ENCODE assay signal across 15 cellular contexts in the genomic region with DNA sequence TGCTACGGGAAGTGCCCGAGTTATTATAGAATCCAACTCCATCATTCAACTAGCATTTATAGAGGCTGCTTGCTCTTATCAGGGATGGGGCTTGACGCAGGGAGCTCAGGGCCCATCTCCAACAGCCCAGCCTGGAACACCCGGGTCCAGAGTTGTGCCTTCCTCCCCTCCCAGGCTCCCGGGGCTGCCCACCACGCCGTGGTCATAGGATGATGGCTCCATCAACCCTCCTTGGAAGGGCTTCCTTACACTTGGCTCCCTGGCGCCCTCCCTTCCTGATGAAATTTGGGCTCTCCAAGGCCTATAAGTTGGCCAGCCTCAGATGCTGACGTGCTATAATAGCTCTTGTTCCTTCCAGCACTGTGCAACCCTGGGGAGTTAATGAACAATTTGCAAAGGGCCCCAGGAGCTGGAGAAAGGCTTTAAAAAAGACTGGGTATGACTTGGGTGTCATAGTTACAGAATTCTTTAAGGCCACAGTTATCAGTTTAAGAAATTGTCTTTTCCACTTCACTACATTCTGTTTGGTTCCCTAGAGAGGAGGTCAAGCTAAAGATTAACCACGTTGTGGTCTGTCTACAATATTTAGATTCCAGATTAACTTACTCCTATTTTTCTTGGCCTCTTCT. TPM values are rescaled to one million over a fixed set of nuclear protein-coding genes. Genes with fewer than 3 reads are reported as not detected.
DNase-seq lines count a peak whose midpoint lies in the region; ATAC-seq and TF ChIP-seq lines count a peak whose summit lies in the region.
"Had no signal": no experiment of that assay in that cellular context is flagged by ENCODE, and none has a peak within 500 bp of the region (broad histone marks: within the 10 kb centered on the region; RNA-seq: fewer than 3 reads in every experiment).

No MANE protein-coding gene starts in this region.

- intact Hi-C loops in Caco-2 (cut with micrococcal nuclease; ENCODE audit: unreplicated experiment), result no loop called here

- H3K4me3 Mint-ChIP-seq in Caco-2 (ENCODE audit: unreplicated experiment) (no peak overlapping the region), immature natural killer cell (no peak overlapping the region)
- H3K4me3 Mint-ChIP-seq in T-helper 2 cell treated with Interferon-gamma antibody and Interleukin-4, amounts not matched to agents 5 μg/mL and 100 μg/mL, for 36 hours, result no peak overlapping the region
- H3K4me3 Mint-ChIP-seq: stimulated activated effector memory CD8-positive, alpha-beta T cell treated with anti-CD3 and anti-CD28 coated beads, Interleukin-12 subunit alpha, Interleukin-12 subunit beta, amount 100 ng/mL, for 72 hours had no signal

- CTCF ChIA-PET in Caco-2 (lab: Charles Lee), result interaction anchor here (0.9 to 1.1 kb wide), 2 partner anchors 13 to 31 kb away, joined by 3 to 5 read pairs; no protein-coding TSS in a partner anchor

- no peaks in the 10 kb centered on the region for H3K9me3 ChIP-seq in Caco-2
- H3K9me3 ChIP-seq: prostate gland had no signal

- BruUV-seq in Caco-2 (replicated peaks; lab: Mats Ljungman, UMichigan), result no TSS peak

- H3K36me3 ChIP-seq in Caco-2 (ENCODE audit: control insufficient read depth, insufficient read depth, low read length) (no peaks in the 10 kb centered on the region), kidney epithelial cell (ENCODE audit: control insufficient read depth, insufficient read depth, low read length) (no peaks in the 10 kb centered on the region)
- H3K36me3 ChIP-seq: prostate gland had no signal

- TF ChIP-seq CTCF in Caco-2 (IDR thresholded peaks at IDR 0.05; ENCODE audit: insufficient read depth in 1 of 2, low read depth in 1 of 2, low read length in 1 of 2, severe bottlenecking in 1 of 2, unreplicated experiment in 1 of 2), result no peak
- TF ChIP-seq CTCF in kidney epithelial cell (IDR thresholded peaks at IDR 0.05; ENCODE audit: insufficient read depth, low read length, poor library complexity, severe bottlenecking), result no peak

- H3K27ac Mint-ChIP-seq in Caco-2 (ENCODE audit: unreplicated experiment) (no peak overlapping the region), immature natural killer cell (no peak overlapping the region)
- no peak overlapping the region for H3K27ac Mint-ChIP-seq in T-helper 2 cell treated with Interferon-gamma antibody and Interleukin-4, amounts not matched to agents 5 μg/mL and 100 μg/mL, for 36 hours
- H3K27ac Mint-ChIP-seq: stimulated activated effector memory CD8-positive, alpha-beta T cell treated with anti-CD3 and anti-CD28 coated beads, Interleukin-12 subunit alpha, Interleukin-12 subunit beta, amount 100 ng/mL, for 72 hours had no signal

- H3K9me3 Mint-ChIP-seq in Caco-2 (ENCODE audit: unreplicated experiment), result peaks cover 8% of the 10 kb centered on the region
- no peaks in the 10 kb centered on the region for H3K9me3 Mint-ChIP-seq in T-helper 2 cell treated with Interferon-gamma antibody and Interleukin-4, amounts not matched to agents 5 μg/mL and 100 μg/mL, for 36 hours
- H3K9me3 Mint-ChIP-seq in immature natural killer cell, result no peaks in the 10 kb centered on the region

- DNase-seq in Caco-2 (peak; percentile 16 to 42), kidney epithelial cell (ENCODE audit: low read depth) (peak; percentile 69), immature natural killer cell (no peak)
- no peak for DNase-seq in T-helper 2 cell treated with Interferon-gamma antibody and Interleukin-4, amounts not matched to agents 5 μg/mL and 100 μg/mL, for 36 hours (ENCODE audit: low spot score)
- DNase-seq in activated effector memory CD4-positive, alpha-beta T cell treated with Interleukin-2 at 50 U/mL for 16 hours, result no peak
- DNase-seq: activated T-cell treated with anti-CD3 and anti-CD28 coated beads for 4 hours; DMS 273 treated with DMSO at 0.1 percent for 48 hours; stimulated activated CD4-positive, alpha-beta T cell treated with anti-CD3 and anti-CD28 coated beads, Interleukin-2, amount 100 ng/mL, for 48 hours had no signal

- peaks cover 3% of the 10 kb centered on the region; the same call in 1 of the 2 replicates for H3K4me1 ChIP-seq in Caco-2
- H3K4me1 ChIP-seq: prostate gland had no signal

- peak; percentile 55 for ATAC-seq in GM21381 (IDR thresholded peaks at IDR 0.05; ENCODE audit: unreplicated experiment)
- peak; percentile 59 for ATAC-seq in HG03432 (IDR thresholded peaks at IDR 0.05; ENCODE audit: unreplicated experiment)
- no peak for ATAC-seq in GM21447 (IDR thresholded peaks at IDR 0.05; ENCODE audit: unreplicated experiment)
- ATAC-seq: activated CD4-positive, CD25-positive, alpha-beta regulatory T cell treated with anti-CD3 and anti-CD28 coated beads, Interleukin-2, amount 50 U/mL, for 24 hours; SK-N-SH treated with all-trans-retinoic acid at 6 μM for 48 hours; stimulated activated effector memory CD8-positive, alpha-beta T cell treated with anti-CD3 and anti-CD28 coated beads, Interleukin-12 subunit alpha, Interleukin-12 subunit beta, amount 100 ng/mL, for 72 hours had no signal

- H3K4me1 Mint-ChIP-seq in Caco-2 (ENCODE audit: low read depth, unreplicated experiment) (peaks cover 7% of the 10 kb centered on the region), immature natural killer cell (peaks cover 14 to 18% of the 10 kb centered on the region in 2 donors)
- H3K4me1 Mint-ChIP-seq in T-helper 2 cell treated with Interferon-gamma antibody and Interleukin-4, amounts not matched to agents 5 μg/mL and 100 μg/mL, for 36 hours (ENCODE audit: low read depth), result peaks cover 12% of the 10 kb centered on the region

- H3K36me3 Mint-ChIP-seq in Caco-2 (ENCODE audit: insufficient read depth, unreplicated experiment), result no peaks in the 10 kb centered on the region
- no peaks in the 10 kb centered on the region for H3K36me3 Mint-ChIP-seq in T-helper 2 cell treated with Interferon-gamma antibody and Interleukin-4, amounts not matched to agents 5 μg/mL and 100 μg/mL, for 36 hours (ENCODE audit: low read depth)
- H3K36me3 Mint-ChIP-seq in immature natural killer cell, result no peaks in the 10 kb centered on the region
- H3K36me3 Mint-ChIP-seq: stimulated activated effector memory CD8-positive, alpha-beta T cell treated with anti-CD3 and anti-CD28 coated beads, Interleukin-12 subunit alpha, Interleukin-12 subunit beta, amount 100 ng/mL, for 72 hours had no signal

- POLR2A ChIA-PET in Caco-2 (lab: Charles Lee), result no interaction called here

- H3K27me3 Mint-ChIP-seq in Caco-2 (ENCODE audit: insufficient read depth, unreplicated experiment) (no peaks in the 10 kb centered on the region), immature natural killer cell (ENCODE audit: low read depth in 3 of 3) (peaks cover 2 to 15% (median 7%) of the 10 kb centered on the region in 3 donors)
- H3K27me3 Mint-ChIP-seq in T-helper 2 cell treated with Interferon-gamma antibody and Interleukin-4, amounts not matched to agents 5 μg/mL and 100 μg/mL, for 36 hours (ENCODE audit: low read depth), result peaks cover 26% of the 10 kb centered on the region

- H3K27me3 ChIP-seq in Caco-2 (replicated peaks; ENCODE audit: control insufficient read depth, insufficient read depth, low read length) (no peaks in the 10 kb centered on the region), kidney epithelial cell (ENCODE audit: control insufficient read depth, insufficient read depth, low read length) (no peaks in the 10 kb centered on the region)

- no peak overlapping the region for H3K4me3 ChIP-seq in Caco-2 (ENCODE audit: low read depth, low read length)
- no peak overlapping the region for H3K4me3 ChIP-seq in kidney epithelial cell (ENCODE audit: low read depth, low read length)
- H3K4me3 ChIP-seq: prostate gland had no signal

RNA-seq across cellular contexts. Expression of gene GADD45G, which starts 42.5 kb away (rescaled TPM):
- total RNA-seq in Caco-2 (2022), result 3.7 and 5.4 TPM in 2 replicates
- 0.41 and 2.2 TPM in 2 replicates for total RNA-seq in kidney epithelial cell
- 1 to 10 TPM in 2 of 3 donors, not detected in 1; 1.6 to 2.3 TPM for polyA plus RNA-seq in immature natural killer cell

Comparison
In these comparisons a context has a peak if more than half of its experiments do, and no peak if none do; other contexts are left out.
1. DNase-seq: peak in Caco-2 (2 of 2) and kidney epithelial cell (single experiment); none in T-helper 2 cell treated with Interferon-gamma antibody and Interleukin-4, amounts not matched to agents 5 μg/mL and 100 μg/mL, for 36 hours (single experiment), immature natural killer cell (0 of 3) and activated effector memory CD4-positive, alpha-beta T cell treated with Interleukin-2 at 50 U/mL for 16 hours (single experiment).